9 cellular contexts compared by ENCODE assay signal in the genomic region with DNA sequence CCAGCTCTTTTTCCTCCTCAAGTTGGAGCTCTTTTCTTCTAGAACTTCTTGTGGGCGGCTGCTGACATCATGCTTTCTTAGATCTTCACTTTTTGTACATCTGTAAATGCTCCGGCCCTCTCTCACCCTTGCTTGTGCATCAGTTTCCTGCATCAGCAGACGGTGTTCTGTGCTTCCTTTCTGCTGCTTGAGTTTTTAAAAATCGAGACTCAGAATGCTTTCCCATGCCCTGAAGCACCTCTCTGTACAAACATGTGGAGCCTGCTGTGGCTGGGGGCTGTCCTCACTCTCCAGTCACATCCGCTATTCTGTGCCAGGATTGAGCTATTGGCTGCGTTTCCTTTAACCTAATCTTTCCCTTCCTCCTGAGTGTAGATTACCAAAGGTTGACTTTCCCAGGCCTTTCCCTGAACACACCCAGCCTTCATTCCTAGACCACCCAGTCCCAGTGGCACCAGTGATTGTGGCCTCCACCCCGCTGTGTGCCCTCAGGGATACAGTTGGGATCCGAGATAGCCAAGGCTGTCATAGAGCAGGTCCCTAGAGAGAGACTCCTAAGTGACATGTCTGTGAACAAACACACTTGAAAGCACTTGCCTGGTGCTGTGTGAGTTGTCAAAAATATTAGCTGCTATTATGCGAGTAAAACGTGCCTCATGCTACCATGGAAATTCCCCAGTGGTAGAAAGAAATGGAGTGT. TPM values are rescaled to one million over a fixed set of nuclear protein-coding genes. Genes with fewer than 3 reads are reported as not detected.
DNase-seq lines count a peak whose midpoint lies in the region; ATAC-seq, FAIRE-seq and TF ChIP-seq lines count a peak whose summit lies in the region.
"Had no signal": no experiment of that assay in that cellular context is flagged by ENCODE, and none has a peak within 500 bp of the region (broad histone marks: within the 10 kb centered on the region; RNA-seq: fewer than 3 reads in every experiment).

No MANE protein-coding gene starts in this region.

- no peak for FAIRE-seq in frontal cortex (lab: Jason Lieb, UNC)

- no peaks in the 10 kb centered on the region for H3K9me3 Mint-ChIP-seq in activated CD8-positive, alpha-beta T cell treated with anti-CD3 and anti-CD28 coated beads for 36 hours

- no peaks in the 10 kb centered on the region for H3K27me3 ChIP-seq in esophagus squamous epithelium

- peaks cover 21% of the 10 kb centered on the region for H3K4me1 Mint-ChIP-seq in activated CD8-positive, alpha-beta T cell treated with anti-CD3 and anti-CD28 coated beads for 36 hours (ENCODE audit: low read depth)

- DNase-seq in DMS153 treated with DMSO at 0.1 percent for 48 hours (lab: John Stamatoyannopoulos, UW; ENCODE audit: unreplicated experiment) (peak; percentile 11), esophagus squamous epithelium (lab: John Stamatoyannopoulos, UW) (no peak), putamen (ENCODE audit: low spot score) (peak; percentile 28), NCI-H2196 treated with DMSO at 0.1 percent for 48 hours (lab: John Stamatoyannopoulos, UW; ENCODE audit: unreplicated experiment) (no peak), frontal cortex (ENCODE audit: low spot score in 2 of 2) (no peak), NCI-H82 treated with DMSO at 0.1 percent for 48 hours (lab: John Stamatoyannopoulos, UW; ENCODE audit: unreplicated experiment) (no peak)
- peak; percentile 75 for DNase-seq in activated CD8-positive, alpha-beta T cell treated with anti-CD3 and anti-CD28 coated beads for 36 hours
- DNase-seq: NCI-H748 treated with DMSO at 0.1 percent for 48 hours had no signal

- no peaks in the 10 kb centered on the region for H3K27me3 Mint-ChIP-seq in activated CD8-positive, alpha-beta T cell treated with anti-CD3 and anti-CD28 coated beads for 36 hours

- peak overlapping the region; percentile 30 to 68 (median 50) for H3K27ac ChIP-seq in esophagus squamous epithelium

- peaks cover 0 to 22% (median 10%) of the 10 kb centered on the region in 3 donors for H3K4me1 ChIP-seq in esophagus squamous epithelium

- ATAC-seq in activated CD8-positive, alpha-beta T cell treated with anti-CD3 and anti-CD28 coated beads for 36 hours = peak; percentile 84
- no peak for ATAC-seq in GM18519 (IDR thresholded peaks at IDR 0.05; ENCODE audit: low FRiP score, unreplicated experiment)

- H3K27ac Mint-ChIP-seq in activated CD8-positive, alpha-beta T cell treated with anti-CD3 and anti-CD28 coated beads for 36 hours = peak overlapping the region; percentile 88

- H3K36me3 ChIP-seq in esophagus squamous epithelium = peaks cover 0 to 70% (median 17%) of the 10 kb centered on the region in 3 donors

- no peak overlapping the region for H3K4me3 Mint-ChIP-seq in activated CD8-positive, alpha-beta T cell treated with anti-CD3 and anti-CD28 coated beads for 36 hours

- peak overlapping the region in 1 of 4 donors; percentile 5 for H3K4me3 ChIP-seq in esophagus squamous epithelium

- intact Hi-C loops in activated CD8-positive, alpha-beta T cell treated with anti-CD3 and anti-CD28 coated beads for 36 hours (cut with micrococcal nuclease) = no loop called here
- intact Hi-C loops in esophagus squamous epithelium (cut with DNase I) = no loop called here

- CTCF ChIA-PET in activated CD8-positive, alpha-beta T cell treated with anti-CD3 and anti-CD28 coated beads for 36 hours (lab: Charles Lee) = interaction anchor here (1.3 to 2.0 kb wide), 3 partner anchors 9 to 43 kb away, joined by 3 to 6 read pairs (median 5); partner anchors contain the start of gene TNIP2

- TF ChIP-seq CTCF in activated CD8-positive, alpha-beta T cell treated with anti-CD3 and anti-CD28 coated beads for 36 hours (IDR thresholded peaks at IDR 0.05) = no peak
- no peak for TF ChIP-seq CTCF in esophagus squamous epithelium (IDR thresholded peaks at IDR 0.05)

- H3K9me3 ChIP-seq in esophagus squamous epithelium = no peaks in the 10 kb centered on the region

- POLR2A ChIA-PET in activated CD8-positive, alpha-beta T cell treated with anti-CD3 and anti-CD28 coated beads for 36 hours (lab: Charles Lee) = interaction anchor here (1.6 kb wide), 1 partner anchor 10 kb away, joined by 4 read pairs; no protein-coding TSS in a partner anchor

- 27 to 32% methylated on average over 10 of the region's 10 CpGs for WGBS in esophagus squamous epithelium, 2 donors

- TF ChIP-seq POLR2A in esophagus squamous epithelium (IDR thresholded peaks at IDR 0.05) = no peak

- peaks cover 26% of the 10 kb centered on the region for H3K36me3 Mint-ChIP-seq in activated CD8-positive, alpha-beta T cell treated with anti-CD3 and anti-CD28 coated beads for 36 hours (ENCODE audit: low read depth)

RNA-seq across cellular contexts. Expression of gene TNIP2, which starts 41.9 kb away (rescaled TPM):
- 10 to 100 TPM; 46.1 to 48.1 TPM for total RNA-seq in activated CD8-positive, alpha-beta T cell treated with anti-CD3 and anti-CD28 coated beads for 36 hours
- total RNA-seq in esophagus squamous epithelium = 10 to 100 TPM; 40.1 to 58.2 (median 45.5) TPM
- total RNA-seq in frontal cortex = 6.1 TPM

Comparison
In these comparisons a context has a peak if more than half of its experiments do, and no peak if none do; other contexts are left out.
1. DNase-seq: peak in DMS153 treated with DMSO at 0.1 percent for 48 hours (single experiment), activated CD8-positive, alpha-beta T cell treated with anti-CD3 and anti-CD28 coated beads for 36 hours (single experiment) and putamen (single experiment); none in esophagus squamous epithelium (single experiment), NCI-H2196 treated with DMSO at 0.1 percent for 48 hours (single experiment), frontal cortex (0 of 2) and NCI-H82 treated with DMSO at 0.1 percent for 48 hours (single experiment).